ENCODE assay signal across 25 cellular contexts in the genomic region with DNA sequence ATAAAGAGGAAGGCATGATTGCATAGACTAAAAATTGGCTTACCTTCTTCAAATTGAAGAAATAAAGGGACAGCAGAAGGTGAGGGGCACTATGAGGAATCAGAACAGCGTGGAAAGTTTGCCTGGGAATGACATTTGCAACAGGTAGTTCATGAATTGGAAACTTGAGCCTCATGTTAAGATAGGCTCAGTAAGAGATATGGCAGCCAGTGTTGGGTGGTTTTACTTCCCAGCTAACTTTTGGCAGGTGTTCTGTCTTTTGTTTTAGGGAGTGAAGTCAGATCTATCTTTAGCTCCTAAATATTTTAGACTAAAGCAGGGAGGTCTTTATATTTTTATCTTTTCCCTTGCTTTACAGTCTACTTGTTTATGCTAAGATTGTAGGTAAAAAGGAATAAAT.
DNase-seq lines count a peak whose midpoint lies in the region; ATAC-seq, FAIRE-seq and TF ChIP-seq lines count a peak whose summit lies in the region.
"Had no signal": no experiment of that assay in that cellular context is flagged by ENCODE, and none has a peak within 500 bp of the region (broad histone marks: within the 10 kb centered on the region; RNA-seq: fewer than 3 reads in every experiment).

No MANE protein-coding gene starts in this region.

- peak; percentile 89 to 96 (median 92) for ATAC-seq in heart left ventricle
- ATAC-seq in T-helper 17 cell, result no peak
- no peak for ATAC-seq in HG03039 (IDR thresholded peaks at IDR 0.05; ENCODE audit: unreplicated experiment)

- H3K4me2 ChIP-seq in astrocyte (ENCODE audit: low read length), result no peak overlapping the region
- H3K4me2 ChIP-seq: PC-9 had no signal

- H2AFZ ChIP-seq in astrocyte (ENCODE audit: low read depth, low read length), result no peak overlapping the region
- H2AFZ ChIP-seq: PC-9 had no signal

- TF ChIP-seq CTCF in astrocyte (IDR thresholded peaks at IDR 0.05; ENCODE audit: insufficient read depth, low read depth, low read length) (no peak), heart left ventricle (IDR thresholded peaks at IDR 0.05) (no peak), sigmoid colon (IDR thresholded peaks at IDR 0.05) (no peak)

- H3K79me2 ChIP-seq in astrocyte (ENCODE audit: insufficient read depth, low read length), result peaks cover 2% of the 10 kb centered on the region

- TF ChIP-seq EP300 in Ishikawa (IDR thresholded peaks at IDR 0.05; ENCODE audit: borderline replicate concordance) (no peak), sigmoid colon (IDR thresholded peaks at IDR 0.05) (no peak)

- 30 to 43% (median 34%) methylated on average over 1 of the region's 1 CpG for WGBS in heart left ventricle, 4 donors
- WGBS in sigmoid colon, 2 donors, result 93 to 95% methylated on average over 1 of the region's 1 CpG

- peaks cover 13% of the 10 kb centered on the region for H3K4me1 ChIP-seq in astrocyte (ENCODE audit: insufficient read depth, low read length)
- peaks cover 0 to 44% (median 16%) of the 10 kb centered on the region in 12 donors for H3K4me1 ChIP-seq in heart left ventricle
- peaks cover 0 to 51% (median 34%) of the 10 kb centered on the region in 4 donors for H3K4me1 ChIP-seq in sigmoid colon
- H3K4me1 ChIP-seq: prostate gland, spleen, thyroid gland had no signal

- DNase-seq in astrocyte (ENCODE audit: low read depth) (peak; percentile 33), heart left ventricle (peak in 2 of 5 donors; percentile 30 to 45), sigmoid colon (no peak), AG20443 (ENCODE audit: low spot score) (no peak), GOT3 (lab: John Stamatoyannopoulos, UW) (no peak), T-helper 17 cell (no peak)
- DNase-seq: activated CD4-positive, alpha-beta T cell treated with anti-CD3 and anti-CD28 coated beads, Interleukin-2, amount 10 ng/mL, durations not matched to agents 7 days and 5 days; endodermal cell; HCEC 1CT; Karpas-422; NCI-H187 treated with DMSO at 0.1 percent for 48 hours; PC-9; SJCRH30; spleen; stimulated activated CD4-positive, alpha-beta T cell treated with anti-CD3 and anti-CD28 coated beads, Interleukin-4, amount 100 ng/mL, for 1 hour; stimulated activated naive CD4-positive, alpha-beta T cell; thyroid gland had no signal

- intact Hi-C loops in heart left ventricle (cut with DNase I), result loop anchor here in 3 of 10 donors (5.0 to 10.0 kb wide), 3 partner anchors 41 to 66 kb away; no protein-coding TSS in a partner anchor
- intact Hi-C loops in sigmoid colon (cut with DNase I), result no loop called here

- H3K4me1 Mint-ChIP-seq in astrocyte (ENCODE audit: low read depth, unreplicated experiment) (peaks cover 37% of the 10 kb centered on the region), T-helper 17 cell (peaks cover 8% of the 10 kb centered on the region)
- H3K4me1 Mint-ChIP-seq: activated CD4-positive, alpha-beta T cell treated with anti-CD3 and anti-CD28 coated beads, Interleukin-2, amount 10 ng/mL, durations not matched to agents 7 days and 5 days; CD14-positive monocyte had no signal

- TF ChIP-seq POLR2A in heart left ventricle (IDR thresholded peaks at IDR 0.05) (no peak), sigmoid colon (IDR thresholded peaks at IDR 0.05) (no peak)

- no peak for TF ChIP-seq RAD21 in Ishikawa (IDR thresholded peaks at IDR 0.05; ENCODE audit: low read depth)

- H3K27me3 ChIP-seq in astrocyte (ENCODE audit: insufficient read depth, low read length) (no peaks in the 10 kb centered on the region), heart left ventricle (no peaks in the 10 kb centered on the region), sigmoid colon (no peaks in the 10 kb centered on the region)
- H3K27me3 ChIP-seq: SJCRH30, spleen, thyroid gland had no signal

- H3K36me3 ChIP-seq in astrocyte (ENCODE audit: insufficient read depth, low read length) (no peaks in the 10 kb centered on the region), heart left ventricle (peaks cover 0 to 6% (median 0%) of the 10 kb centered on the region in 9 donors), sigmoid colon (no peaks in the 10 kb centered on the region)
- H3K36me3 ChIP-seq: prostate gland, SJCRH30, thyroid gland had no signal

- no peaks in the 10 kb centered on the region for H4K20me1 ChIP-seq in astrocyte (ENCODE audit: insufficient read depth, low read length)

- peak overlapping the region; percentile 91 for H3K27ac Mint-ChIP-seq in astrocyte (ENCODE audit: unreplicated experiment)
- H3K27ac Mint-ChIP-seq in T-helper 17 cell, result no peak overlapping the region
- H3K27ac Mint-ChIP-seq: activated CD4-positive, alpha-beta T cell treated with anti-CD3 and anti-CD28 coated beads, Interleukin-2, amount 10 ng/mL, durations not matched to agents 7 days and 5 days; activated naive CD8-positive, alpha-beta T cell; activated T-helper 2 cell treated with anti-CD3 and anti-CD28 coated beads, Interferon-gamma antibody, Interleukin-2, Interleukin-4, amounts not matched to agents 10 μg/mL and 5 μg/mL and 100 μg/mL, durations not matched to agents 14 hours and 24 hours and 36 hours; CD14-positive monocyte; endodermal cell had no signal

- H3K36me3 Mint-ChIP-seq in astrocyte (ENCODE audit: low read depth, unreplicated experiment), result peaks cover 6% of the 10 kb centered on the region
- no peaks in the 10 kb centered on the region for H3K36me3 Mint-ChIP-seq in T-helper 17 cell (ENCODE audit: low read depth)

- H3K9me3 ChIP-seq in astrocyte (ENCODE audit: insufficient read depth, low read depth, low read length), result no peaks in the 10 kb centered on the region
- H3K9me3 ChIP-seq in heart left ventricle, result no peaks in the 10 kb centered on the region
- H3K9me3 ChIP-seq in sigmoid colon, result no peaks in the 10 kb centered on the region
- no peaks in the 10 kb centered on the region for H3K9me3 ChIP-seq in T-helper 17 cell (ENCODE audit: control insufficient read depth, low read length, poor library complexity, severe bottlenecking)
- H3K9me3 ChIP-seq: prostate gland, SJCRH30, spleen, thyroid gland had no signal

- no peak overlapping the region for H3K27ac ChIP-seq in astrocyte (ENCODE audit: low read depth, low read length)
- H3K27ac ChIP-seq in heart left ventricle, result peak overlapping the region; percentile 27 to 88 (median 74)
- H3K27ac ChIP-seq in sigmoid colon, result peak overlapping the region in 3 of 4 donors; percentile 42 to 70 (median 56)
- H3K27ac ChIP-seq: PC-9, prostate gland, SJCRH30, spleen, thyroid gland had no signal

- H3K27me3 Mint-ChIP-seq in astrocyte (ENCODE audit: low read depth, unreplicated experiment) (no peaks in the 10 kb centered on the region), T-helper 17 cell (no peaks in the 10 kb centered on the region)
- H3K27me3 Mint-ChIP-seq: activated CD4-positive, alpha-beta T cell treated with anti-CD3 and anti-CD28 coated beads, Interleukin-2, amount 10 ng/mL, durations not matched to agents 7 days and 5 days; activated naive CD8-positive, alpha-beta T cell; brain had no signal

- H3K4me3 Mint-ChIP-seq in astrocyte (ENCODE audit: unreplicated experiment) (no peak overlapping the region), T-helper 17 cell (no peak overlapping the region)
- H3K4me3 Mint-ChIP-seq: activated CD4-positive, alpha-beta T cell treated with anti-CD3 and anti-CD28 coated beads, Interleukin-2, amount 10 ng/mL, durations not matched to agents 7 days and 5 days; activated naive CD8-positive, alpha-beta T cell; brain; CD14-positive monocyte; endodermal cell had no signal

- H3K4me3 ChIP-seq in astrocyte (ENCODE audit: insufficient read depth, low read depth, low read length) (no peak overlapping the region), heart left ventricle (peak overlapping the region in 1 of 12 donors; percentile 11), sigmoid colon (no peak overlapping the region)
- H3K4me3 ChIP-seq: coronary artery, PC-9, prostate gland, SJCRH30, spleen, thyroid gland had no signal

- H3K9me3 Mint-ChIP-seq in astrocyte (ENCODE audit: unreplicated experiment), result no peaks in the 10 kb centered on the region
- H3K9me3 Mint-ChIP-seq: activated CD4-positive, alpha-beta T cell treated with anti-CD3 and anti-CD28 coated beads, Interleukin-2, amount 10 ng/mL, durations not matched to agents 7 days and 5 days; activated T-helper 2 cell treated with anti-CD3 and anti-CD28 coated beads, Interferon-gamma antibody, Interleukin-2, Interleukin-4, amounts not matched to agents 10 μg/mL and 5 μg/mL and 100 μg/mL, durations not matched to agents 14 hours and 24 hours and 36 hours; brain; endodermal cell had no signal

- FAIRE-seq in astrocyte (lab: Jason Lieb, UNC), result no peak

- H3K9ac ChIP-seq in astrocyte (ENCODE audit: low read length), result no peak overlapping the region

TF ChIP-seq in Ishikawa, 13 proteins besides CTCF, POLR2A, EP300 and RAD21 (continues in another document):
- TF ChIP-seq CEBPB (IDR thresholded peaks at IDR 0.05), result no peak
- no peak for TF ChIP-seq TCF12 (IDR thresholded peaks at IDR 0.05; ENCODE audit: low read depth)
- no peak for TF ChIP-seq FOXM1 (IDR thresholded peaks at IDR 0.05; ENCODE audit: borderline replicate concordance, low read depth)
- TF ChIP-seq YY1 (IDR thresholded peaks at IDR 0.05; ENCODE audit: low read depth), result 0 out of 2 replicates have a peak, but pooled peaks have one; percentile 22
- TF ChIP-seq, protein P1, sequence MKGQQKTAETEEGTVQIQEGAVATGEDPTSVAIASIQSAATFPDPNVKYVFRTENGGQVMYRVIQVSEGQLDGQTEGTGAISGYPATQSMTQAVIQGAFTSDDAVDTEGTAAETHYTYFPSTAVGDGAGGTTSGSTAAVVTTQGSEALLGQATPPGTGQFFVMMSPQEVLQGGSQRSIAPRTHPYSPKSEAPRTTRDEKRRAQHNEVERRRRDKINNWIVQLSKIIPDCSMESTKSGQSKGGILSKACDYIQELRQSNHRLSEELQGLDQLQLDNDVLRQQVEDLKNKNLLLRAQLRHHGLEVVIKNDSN (IDR thresholded peaks at IDR 0.05), result no peak
- no peak for TF ChIP-seq TEAD4 (IDR thresholded peaks at IDR 0.05)
- TF ChIP-seq CREB1 (IDR thresholded peaks at IDR 0.05; ENCODE audit: low read depth), result no peak
- TF ChIP-seq, protein P2, sequence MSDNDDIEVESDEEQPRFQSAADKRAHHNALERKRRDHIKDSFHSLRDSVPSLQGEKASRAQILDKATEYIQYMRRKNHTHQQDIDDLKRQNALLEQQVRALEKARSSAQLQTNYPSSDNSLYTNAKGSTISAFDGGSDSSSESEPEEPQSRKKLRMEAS (IDR thresholded peaks at IDR 0.05), result no peak

Comparison
In these comparisons a context has a peak if more than half of its experiments do, and no peak if none do; other contexts are left out.
1. ATAC-seq: peak in heart left ventricle (4 of 4); none in T-helper 17 cell (single experiment) and HG03039 (single experiment).